8 cellular contexts compared by ENCODE assay signal in the genomic region with DNA sequence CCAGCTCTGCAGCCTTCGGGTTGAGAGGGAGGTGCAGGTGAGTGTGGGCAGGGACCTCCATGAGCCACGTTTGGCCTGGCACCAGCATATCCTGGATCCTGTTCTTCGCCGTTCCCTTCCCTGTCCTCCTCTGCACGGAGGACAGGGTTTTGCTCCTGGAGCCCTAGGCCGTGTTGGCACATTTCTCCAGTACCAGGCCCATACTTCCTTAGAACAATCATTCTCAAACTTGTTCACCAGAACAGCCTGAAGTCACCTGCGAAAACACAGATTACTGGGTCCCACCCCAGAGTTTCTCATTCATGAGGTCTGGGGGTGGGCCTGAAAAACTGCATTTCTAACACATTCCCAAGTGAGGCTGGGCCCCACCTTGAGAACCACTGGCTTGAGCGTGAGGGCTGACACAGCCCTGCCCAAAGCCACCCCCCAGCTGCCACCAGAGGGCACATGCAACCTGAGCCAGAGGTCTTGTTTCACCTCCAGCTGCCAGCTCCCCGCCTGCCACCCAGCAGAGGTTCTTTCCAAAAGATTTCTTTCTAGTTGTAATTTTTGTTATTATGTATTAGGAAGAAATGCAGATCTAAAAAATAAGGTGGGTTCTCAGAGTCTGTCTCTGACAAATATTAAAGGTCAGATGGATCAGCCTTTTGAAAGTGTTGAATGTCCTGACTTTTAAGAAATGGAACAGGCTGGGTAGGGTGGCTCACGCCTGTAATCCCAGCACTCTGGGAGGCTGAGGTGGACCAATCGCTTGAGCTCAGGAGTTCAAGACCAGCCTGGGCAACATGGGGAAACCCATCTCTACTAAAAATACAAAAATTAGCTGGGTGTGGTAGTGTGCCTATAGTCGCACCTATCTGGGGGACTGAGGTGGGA. TPM values are rescaled to one million over a fixed set of nuclear protein-coding genes. Genes with fewer than 3 reads are reported as not detected.
A peak's percentile ranks its signal among the peaks of the same experiment; 100 is the strongest.
DNase-seq lines count a peak whose midpoint lies in the region; ATAC-seq and TF ChIP-seq lines count a peak whose summit lies in the region.

No MANE protein-coding gene starts in this region.

- no peaks in the 10 kb centered on the region for H3K27me3 Mint-ChIP-seq in activated CD4-positive, alpha-beta memory T cell treated with anti-CD3 and anti-CD28 coated beads for 36 hours
- H3K27me3 Mint-ChIP-seq in endodermal cell (ENCODE audit: insufficient read depth), result no peaks in the 10 kb centered on the region

- no peaks in the 10 kb centered on the region for H3K79me2 ChIP-seq in DOHH2 (ENCODE audit: control insufficient read depth, low read length)

- WGBS in endodermal cell (ENCODE audit: insufficient coverage in 1 of 2, insufficient read length in 1 of 2), 2 experiments, result 85 to 100% methylated on average over 2 to 12 of the region's 12 CpGs
- no CpG with 5 or more reads among the region's 12 CpGs for WGBS in neuronal stem cell (ENCODE audit: extremely low coverage in 2 of 2, insufficient read length in 2 of 2, insufficient replicate concordance in 1 of 2), 2 donors

- peak; percentile 70 for TF ChIP-seq CTCF in DOHH2 (IDR thresholded peaks at IDR 0.05; ENCODE audit: low read depth, low read length, poor library complexity, severe bottlenecking)
- peak; percentile 84 for TF ChIP-seq CTCF in endodermal cell (conservative IDR thresholded peaks at IDR 0.05)
- TF ChIP-seq CTCF in omental fat pad (IDR thresholded peaks at IDR 0.05), result no peak

- H3K4me1 ChIP-seq in DOHH2 (ENCODE audit: control insufficient read depth, low read length) (peaks cover 20% of the 10 kb centered on the region), endodermal cell (ENCODE audit: control insufficient read depth, insufficient read depth, low read length) (no peaks in the 10 kb centered on the region), neuronal stem cell (ENCODE audit: control insufficient read depth in 2 of 2, insufficient read depth in 1 of 2, low read depth in 1 of 2, low read length in 2 of 2) (peaks cover 4% of the 10 kb centered on the region in 2 donors)

- peak overlapping the region; percentile 84 for H2AK5ac ChIP-seq in neuronal stem cell (ENCODE audit: low read depth, low read length)

- H4K91ac ChIP-seq in neuronal stem cell (ENCODE audit: low read depth, low read length, poor library complexity), result no peak overlapping the region

- no peak overlapping the region for H2BK15ac ChIP-seq in neuronal stem cell (ENCODE audit: low read length)

- H3K27me3 ChIP-seq in DOHH2 (ENCODE audit: control insufficient read depth, low read length) (no peaks in the 10 kb centered on the region), MG63 (no peaks in the 10 kb centered on the region), endodermal cell (ENCODE audit: control insufficient read depth, insufficient read depth, low read length, poor library complexity, severe bottlenecking) (no peaks in the 10 kb centered on the region), neuronal stem cell (ENCODE audit: control insufficient read depth in 3 of 3, insufficient read depth in 3 of 3, low read depth in 1 of 3, low read length in 3 of 3) (no peaks in the 10 kb centered on the region)

- H3F3A ChIP-seq in DOHH2 (ENCODE audit: control insufficient read depth, insufficient read depth), result peaks cover 4% of the 10 kb centered on the region; the same call in 1 of the 2 replicates

- H3K27ac ChIP-seq in DOHH2 (ENCODE audit: low read depth, low read length) (no peak overlapping the region), endodermal cell (ENCODE audit: low read depth, low read length) (no peak overlapping the region), neuronal stem cell (replicated peaks; ENCODE audit: low read length) (no peak overlapping the region)

- peak overlapping the region; percentile 38 for H3K18ac ChIP-seq in neuronal stem cell (ENCODE audit: low read length)

- H3K9me2 ChIP-seq in DOHH2 (replicated peaks; ENCODE audit: control insufficient read depth, low read length), result no peaks in the 10 kb centered on the region

- POLR2A ChIA-PET in activated CD4-positive, alpha-beta memory T cell treated with anti-CD3 and anti-CD28 coated beads for 36 hours (lab: Charles Lee), result no interaction called here

- H3K4me1 Mint-ChIP-seq in activated CD4-positive, alpha-beta memory T cell treated with anti-CD3 and anti-CD28 coated beads for 36 hours (ENCODE audit: low read depth), result peaks cover 19% of the 10 kb centered on the region
- peaks cover 20% of the 10 kb centered on the region for H3K4me1 Mint-ChIP-seq in endodermal cell

- H3K36me3 Mint-ChIP-seq in activated CD4-positive, alpha-beta memory T cell treated with anti-CD3 and anti-CD28 coated beads for 36 hours, result no peaks in the 10 kb centered on the region
- peaks cover 7% of the 10 kb centered on the region for H3K36me3 Mint-ChIP-seq in endodermal cell (ENCODE audit: low read depth)

- DNase-seq in MG63 (peak; percentile 29), endodermal cell (peak; percentile 92), neuronal stem cell (ENCODE audit: low spot score) (no peak), ureter (ENCODE audit: low spot score) (peak; percentile 68), omental fat pad (ENCODE audit: low spot score) (no peak)
- peak; percentile 76 for DNase-seq in activated CD4-positive, alpha-beta memory T cell treated with anti-CD3 and anti-CD28 coated beads for 36 hours

- H3K4me3 Mint-ChIP-seq in activated CD4-positive, alpha-beta memory T cell treated with anti-CD3 and anti-CD28 coated beads for 36 hours, result no peak overlapping the region
- H3K4me3 Mint-ChIP-seq in endodermal cell, result no peak overlapping the region

- H3K36me3 ChIP-seq in DOHH2 (ENCODE audit: control insufficient read depth, low read length), result peaks cover 29% of the 10 kb centered on the region
- peaks cover 21% of the 10 kb centered on the region for H3K36me3 ChIP-seq in MG63
- H3K36me3 ChIP-seq in endodermal cell (ENCODE audit: control insufficient read depth, insufficient read depth, low read length), result peaks cover 17% of the 10 kb centered on the region
- H3K36me3 ChIP-seq in neuronal stem cell (replicated peaks in 1 of 2; ENCODE audit: control insufficient read depth in 2 of 2, insufficient read depth in 2 of 2, low read length in 2 of 2), result peaks cover 0 to 18% of the 10 kb centered on the region in 2 donors

- no peaks in the 10 kb centered on the region for H3K9me3 ChIP-seq in DOHH2 (ENCODE audit: control insufficient read depth, insufficient read depth, low read length)
- H3K9me3 ChIP-seq in MG63, result no peaks in the 10 kb centered on the region
- H3K9me3 ChIP-seq in endodermal cell (ENCODE audit: control insufficient read depth, low read length), result no peaks in the 10 kb centered on the region
- H3K9me3 ChIP-seq in neuronal stem cell (replicated peaks in 1 of 2; ENCODE audit: control insufficient read depth in 2 of 2, insufficient read depth in 1 of 2, low read depth in 1 of 2, low read length in 2 of 2), result peaks cover 0 to 3% of the 10 kb centered on the region in 2 donors

- H3K4me3 ChIP-seq in DOHH2 (ENCODE audit: low read length), result no peak overlapping the region
- no peak overlapping the region for H3K4me3 ChIP-seq in MG63
- H3K4me3 ChIP-seq in endodermal cell (ENCODE audit: low read length), result no peak overlapping the region
- H3K4me3 ChIP-seq in neuronal stem cell (ENCODE audit: low read length in 2 of 2), result no peak overlapping the region

- no peaks in the 10 kb centered on the region for H3K9me3 Mint-ChIP-seq in activated CD4-positive, alpha-beta memory T cell treated with anti-CD3 and anti-CD28 coated beads for 36 hours
- no peaks in the 10 kb centered on the region for H3K9me3 Mint-ChIP-seq in endodermal cell

- H3K9ac ChIP-seq in endodermal cell (ENCODE audit: extremely low read depth, low read length, poor library complexity, severe bottlenecking), result no peak overlapping the region
- H3K9ac ChIP-seq in neuronal stem cell (ENCODE audit: low read depth, low read length, poor library complexity), result no peak overlapping the region

- H3K23ac ChIP-seq in neuronal stem cell (ENCODE audit: low read depth, low read length, poor library complexity), result no peak overlapping the region

- H2BK120ac ChIP-seq in neuronal stem cell (ENCODE audit: low read depth, low read length), result no peak overlapping the region

- H3K27ac Mint-ChIP-seq in activated CD4-positive, alpha-beta memory T cell treated with anti-CD3 and anti-CD28 coated beads for 36 hours, result no peak overlapping the region
- H3K27ac Mint-ChIP-seq in endodermal cell, result peak overlapping the region; percentile 66

- H2BK12ac ChIP-seq in neuronal stem cell (ENCODE audit: low read length), result no peak overlapping the region

- no peak overlapping the region for H3K14ac ChIP-seq in neuronal stem cell (ENCODE audit: low read length)

- H4K20me1 ChIP-seq in DOHH2 (ENCODE audit: control insufficient read depth, insufficient read depth, low read depth, low read length), result no peaks in the 10 kb centered on the region

- no peak overlapping the region for H3K4ac ChIP-seq in neuronal stem cell (ENCODE audit: low read length)

- H2BK5ac ChIP-seq in neuronal stem cell (ENCODE audit: low read length), result no peak overlapping the region

- H4K8ac ChIP-seq in neuronal stem cell (ENCODE audit: low read depth, low read length), result no peak overlapping the region

- no peak for ATAC-seq in HG03460 (IDR thresholded peaks at IDR 0.05; ENCODE audit: unreplicated experiment)
- ATAC-seq in omental fat pad (ENCODE audit: low FRiP score), result no peak

- CTCF ChIA-PET in activated CD4-positive, alpha-beta memory T cell treated with anti-CD3 and anti-CD28 coated beads for 36 hours (lab: Charles Lee), result interaction anchor here (0.6 to 5.4 kb wide), 12 partner anchors 16 to 310 kb away, joined by 3 to 52 read pairs (median 3); no protein-coding TSS in a partner anchor

- H2AFZ ChIP-seq in neuronal stem cell (ENCODE audit: low read length), result no peak overlapping the region

- intact Hi-C loops in activated CD4-positive, alpha-beta memory T cell treated with anti-CD3 and anti-CD28 coated beads for 36 hours (cut with micrococcal nuclease), result loop anchor here (5.0 kb wide), 1 partner anchor 309 kb away; no protein-coding TSS in a partner anchor

- H3K4me2 ChIP-seq in DOHH2 (ENCODE audit: low read length) (no peak overlapping the region), neuronal stem cell (ENCODE audit: insufficient read depth, low read length, poor library complexity, severe bottlenecking) (no peak overlapping the region)

- H3K79me1 ChIP-seq in neuronal stem cell (ENCODE audit: low read depth, low read length), result no peaks in the 10 kb centered on the region

RNA-seq across cellular contexts. Expression of a gene that starts 39.6 kb away (rescaled TPM):
- total RNA-seq in MG63 (2014; rRNA removed; shearing (Covaris generic); ENCODE audit: low replicate concordance), result 7.8 and 13.3 TPM in 2 replicates
- total RNA-seq in activated CD4-positive, alpha-beta memory T cell treated with anti-CD3 and anti-CD28 coated beads for 36 hours, result 10 to 100 TPM; 11.9 to 14.8 TPM
- 10 to 100 TPM; 13.9 to 14.5 TPM for total RNA-seq in endodermal cell
- 9.4 TPM for polyA plus RNA-seq in endodermal cell (2013, experiment 1 of 2)
- polyA plus RNA-seq in endodermal cell (2013, experiment 2 of 2), result 8.9 TPM
- 5.0 TPM for polyA plus RNA-seq in neuronal stem cell (2013, experiment 1 of 2)
- 5.4 TPM for polyA plus RNA-seq in neuronal stem cell (2013, experiment 2 of 2)
- 14.4 TPM for total RNA-seq in ureter
- total RNA-seq in omental fat pad, result 10 to 100 TPM in 3 of 4 donors, 1 to 10 TPM in 1; 7.1 to 18.7 (median 15.8) TPM

Comparison
In these comparisons a context has a peak if more than half of its experiments do, and no peak if none do; other contexts are left out.
1. CTCF ChIP-seq: peak in DOHH2 (single experiment) and endodermal cell (single experiment); none in omental fat pad (0 of 3).
2. DNase-seq: peak in MG63 (single experiment), activated CD4-positive, alpha-beta memory T cell treated with anti-CD3 and anti-CD28 coated beads for 36 hours (single experiment), endodermal cell (single experiment) and ureter (single experiment); none in neuronal stem cell (single experiment) and omental fat pad (single experiment).